Comparison of ENCODE assay signal across 9 cellular contexts in the genomic region with DNA sequence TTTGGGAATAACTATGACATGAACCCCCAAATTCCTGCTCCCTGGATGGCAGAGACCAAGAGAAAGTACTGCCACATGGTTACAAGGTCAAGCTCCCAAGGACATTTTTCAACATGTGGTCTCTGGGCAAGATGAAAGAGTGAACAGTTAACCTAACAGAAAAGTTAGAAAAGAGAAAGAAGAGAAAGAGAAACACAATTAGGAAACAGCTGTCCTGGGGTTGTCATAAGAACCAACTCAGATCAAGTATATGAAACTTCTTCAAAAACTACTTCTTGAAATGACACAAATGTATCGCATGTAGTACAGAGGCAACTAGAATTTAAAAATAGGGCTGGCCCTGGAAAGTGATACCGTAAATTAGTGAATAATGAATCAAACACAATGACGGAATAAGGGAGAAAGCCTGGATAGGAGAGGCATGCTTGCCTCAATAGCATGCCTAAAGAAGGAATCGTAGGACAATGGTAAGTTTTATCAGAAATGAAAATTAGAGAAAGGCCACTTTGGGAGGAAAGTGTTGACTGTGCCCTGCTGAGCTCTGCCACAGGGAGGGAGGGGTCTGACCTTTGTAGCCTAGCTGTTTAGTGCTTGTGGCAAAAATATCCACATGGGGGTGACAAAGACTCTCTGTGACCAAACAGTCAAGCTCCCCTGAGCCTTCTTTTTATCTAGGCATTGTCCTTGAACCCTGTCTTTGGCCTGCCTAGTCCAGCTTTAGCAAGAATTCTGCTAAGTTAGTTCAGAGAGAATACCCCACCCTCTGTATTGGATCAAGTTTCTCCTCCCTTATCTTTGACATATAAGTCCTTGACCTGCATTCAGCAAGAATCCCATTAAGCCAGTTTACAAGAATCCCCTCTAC. TPM values are rescaled to one million over a fixed set of nuclear protein-coding genes. Genes with fewer than 3 reads are reported as not detected.
A peak's percentile ranks its signal among the peaks of the same experiment; 100 is the strongest.
DNase-seq lines count a peak whose midpoint lies in the region; ATAC-seq, FAIRE-seq and TF ChIP-seq lines count a peak whose summit lies in the region.
"Had no signal": no experiment of that assay in that cellular context is flagged by ENCODE, and none has a peak within 500 bp of the region (broad histone marks: within the 10 kb centered on the region; RNA-seq: fewer than 3 reads in every experiment).

No MANE protein-coding gene starts in this region.

- H3K27ac ChIP-seq in OCI-LY7 (ENCODE audit: low read depth, low read length, poor library complexity, severe bottlenecking) (no peak overlapping the region), coronary artery (no peak overlapping the region)

- TF ChIP-seq CTCF in OCI-LY7 (conservative IDR thresholded peaks at IDR 0.05; ENCODE audit: low read length) (peak; percentile 30), coronary artery (IDR thresholded peaks at IDR 0.05) (no peak)

- H3K9me2 ChIP-seq in OCI-LY7 (ENCODE audit: insufficient read depth, low read length) = no peaks in the 10 kb centered on the region

- no peaks in the 10 kb centered on the region for H3K36me3 Mint-ChIP-seq in activated CD4-positive, alpha-beta T cell treated with anti-CD3 and anti-CD28 coated beads, Interleukin-2, amount 10 ng/mL, durations not matched to agents 24 days and 14 days (ENCODE audit: low read depth)

- H3K27me3 Mint-ChIP-seq in activated CD4-positive, alpha-beta T cell treated with anti-CD3 and anti-CD28 coated beads, Interleukin-2, amount 10 ng/mL, durations not matched to agents 24 days and 14 days = peaks cover 68% of the 10 kb centered on the region

- no peak overlapping the region for H3K4me3 Mint-ChIP-seq in activated CD4-positive, alpha-beta T cell treated with anti-CD3 and anti-CD28 coated beads, Interleukin-2, amount 10 ng/mL, durations not matched to agents 24 days and 14 days

- H3K4me3 ChIP-seq in OCI-LY7 (ENCODE audit: low read depth, low read length, poor library complexity, severe bottlenecking) = no peak overlapping the region
- no peak overlapping the region for H3K4me3 ChIP-seq in coronary artery

- no peak for FAIRE-seq in frontal cortex (lab: Jason Lieb, UNC)
- FAIRE-seq: TTC549 had no signal

- POLR2A ChIA-PET in OCI-LY7 (lab: Charles Lee) = interaction anchor here (0.6 kb wide), 1 partner anchor 253 kb away, joined by 3 read pairs; no protein-coding TSS in a partner anchor

- DNase-seq in activated CD4-positive, alpha-beta T cell treated with anti-CD3 and anti-CD28 coated beads, Interleukin-2, amount 10 ng/mL, durations not matched to agents 24 days and 14 days = peak; percentile 72
- no peak for DNase-seq in activated CD4-positive, alpha-beta T cell treated with anti-CD3 and anti-CD28 coated beads, Interleukin-2, amount 50 U/mL, for 4 hours
- peak; percentile 3 for DNase-seq in OCI-LY7 (ENCODE audit: low spot score)
- peak; percentile 23 for DNase-seq in foreskin melanocyte
- DNase-seq in NCI-H1092 treated with DMSO at 0.1 percent for 48 hours (lab: John Stamatoyannopoulos, UW) = no peak
- DNase-seq in frontal cortex (ENCODE audit: low spot score in 2 of 2) = no peak
- no peak for DNase-seq in coronary artery (ENCODE audit: low spot score)

- peak; percentile 26 for ATAC-seq in HG02623 (IDR thresholded peaks at IDR 0.05; ENCODE audit: unreplicated experiment)

- CTCF ChIA-PET in OCI-LY7 (lab: Charles Lee; ENCODE audit: unreplicated experiment) = no interaction called here

- no peaks in the 10 kb centered on the region for H3K4me1 ChIP-seq in OCI-LY7 (ENCODE audit: insufficient read depth, low read length, poor library complexity, severe bottlenecking)

- no peaks in the 10 kb centered on the region for H3K9me3 ChIP-seq in OCI-LY7 (ENCODE audit: low read length)

- H3K36me3 ChIP-seq in OCI-LY7 (ENCODE audit: insufficient read depth, low read length) = no peaks in the 10 kb centered on the region

- no peaks in the 10 kb centered on the region for H3K9me3 Mint-ChIP-seq in activated CD4-positive, alpha-beta T cell treated with anti-CD3 and anti-CD28 coated beads, Interleukin-2, amount 10 ng/mL, durations not matched to agents 24 days and 14 days

- H2AFZ ChIP-seq in OCI-LY7 (ENCODE audit: low read length) = no peak overlapping the region

- no peaks in the 10 kb centered on the region for H4K20me1 ChIP-seq in OCI-LY7 (ENCODE audit: insufficient read depth, low read length)

- H3K27ac Mint-ChIP-seq in activated CD4-positive, alpha-beta T cell treated with anti-CD3 and anti-CD28 coated beads, Interleukin-2, amount 10 ng/mL, durations not matched to agents 24 days and 14 days = no peak overlapping the region

- H3K79me2 ChIP-seq in OCI-LY7 (ENCODE audit: insufficient read depth, low read depth, low read length) = no peaks in the 10 kb centered on the region

- H3K4me1 Mint-ChIP-seq in activated CD4-positive, alpha-beta T cell treated with anti-CD3 and anti-CD28 coated beads, Interleukin-2, amount 10 ng/mL, durations not matched to agents 24 days and 14 days = peaks cover 12% of the 10 kb centered on the region

- no TSS peak for BruUV-seq in OCI-LY7 (replicated peaks; lab: Mats Ljungman, UMichigan)

- no peak overlapping the region for H3K4me2 ChIP-seq in OCI-LY7 (ENCODE audit: low read length)

- intact Hi-C loops in activated CD4-positive, alpha-beta T cell treated with anti-CD3 and anti-CD28 coated beads, Interleukin-2, amount 10 ng/mL, durations not matched to agents 24 days and 14 days (cut with micrococcal nuclease) = loop anchor here (1.0 kb wide), 1 partner anchor 78 kb away; no protein-coding TSS in a partner anchor
- intact Hi-C loops in OCI-LY7 (cut with micrococcal nuclease; ENCODE audit: unreplicated experiment) = no loop called here

RNA-seq across cellular contexts. Expression of gene DCBLD1, which starts 4.3 kb away (rescaled TPM):
- total RNA-seq in activated CD4-positive, alpha-beta T cell treated with anti-CD3 and anti-CD28 coated beads, Interleukin-2, amount 10 ng/mL, durations not matched to agents 24 days and 14 days = 3.7 and 4.8 TPM in 2 replicates
- total RNA-seq in OCI-LY7 (2014; rRNA removed; shearing (Covaris generic)) = not detected in 2 replicates
- 0.08 and 0.39 TPM in 2 replicates for total RNA-seq in OCI-LY7 (2022)
- total RNA-seq in frontal cortex = 3.7 TPM

RNA-seq across cellular contexts. Expression of gene ROS1, which starts 52.5 kb away (rescaled TPM):
- not detected in 2 replicates for total RNA-seq in activated CD4-positive, alpha-beta T cell treated with anti-CD3 and anti-CD28 coated beads, Interleukin-2, amount 10 ng/mL, durations not matched to agents 24 days and 14 days
- total RNA-seq in OCI-LY7 (2014; rRNA removed; shearing (Covaris generic)) = not detected in 2 replicates
- total RNA-seq in OCI-LY7 (2022) = not detected in 2 replicates
- not detected for total RNA-seq in frontal cortex

Comparison
In these comparisons a context has a peak if more than half of its experiments do, and no peak if none do; other contexts are left out.
1. DNase-seq: peak in activated CD4-positive, alpha-beta T cell treated with anti-CD3 and anti-CD28 coated beads, Interleukin-2, amount 10 ng/mL, durations not matched to agents 24 days and 14 days (single experiment), OCI-LY7 (single experiment) and foreskin melanocyte (single experiment); none in activated CD4-positive, alpha-beta T cell treated with anti-CD3 and anti-CD28 coated beads, Interleukin-2, amount 50 U/mL, for 4 hours (0 of 2), NCI-H1092 treated with DMSO at 0.1 percent for 48 hours (single experiment), frontal cortex (0 of 2) and coronary artery (single experiment).